ENCODE assay signal across 2 cellular contexts in the genomic region with DNA sequence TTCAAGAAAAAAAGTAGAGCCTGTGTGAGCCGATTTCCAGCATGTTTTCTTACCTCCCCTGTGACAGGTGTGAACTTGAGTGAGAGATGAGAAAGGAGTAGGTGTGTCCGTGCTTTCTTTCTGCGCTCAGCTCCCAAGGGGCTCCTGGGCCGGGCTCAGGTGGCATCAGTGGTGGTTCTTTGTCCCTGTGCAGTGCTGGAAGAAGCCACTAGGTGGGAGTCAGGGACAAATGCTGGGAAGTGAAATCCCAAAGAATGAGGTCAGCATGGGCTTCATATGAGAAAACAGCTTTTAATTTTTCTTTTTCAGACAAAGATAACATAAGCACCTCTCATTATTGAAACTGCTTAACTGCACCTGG.
A peak's percentile ranks its signal among the peaks of the same experiment; 100 is the strongest.
TF ChIP-seq lines count a peak whose summit lies in the region.

No MANE protein-coding gene starts in this region.

TF ChIP-seq in GM23338, 12 proteins besides CTCF, POLR2A, EP300 and RAD21:
- no peak for TF ChIP-seq POLR2AphosphoS5 (IDR thresholded peaks at IDR 0.05; ENCODE audit: low read depth)
- TF ChIP-seq, protein P1, sequence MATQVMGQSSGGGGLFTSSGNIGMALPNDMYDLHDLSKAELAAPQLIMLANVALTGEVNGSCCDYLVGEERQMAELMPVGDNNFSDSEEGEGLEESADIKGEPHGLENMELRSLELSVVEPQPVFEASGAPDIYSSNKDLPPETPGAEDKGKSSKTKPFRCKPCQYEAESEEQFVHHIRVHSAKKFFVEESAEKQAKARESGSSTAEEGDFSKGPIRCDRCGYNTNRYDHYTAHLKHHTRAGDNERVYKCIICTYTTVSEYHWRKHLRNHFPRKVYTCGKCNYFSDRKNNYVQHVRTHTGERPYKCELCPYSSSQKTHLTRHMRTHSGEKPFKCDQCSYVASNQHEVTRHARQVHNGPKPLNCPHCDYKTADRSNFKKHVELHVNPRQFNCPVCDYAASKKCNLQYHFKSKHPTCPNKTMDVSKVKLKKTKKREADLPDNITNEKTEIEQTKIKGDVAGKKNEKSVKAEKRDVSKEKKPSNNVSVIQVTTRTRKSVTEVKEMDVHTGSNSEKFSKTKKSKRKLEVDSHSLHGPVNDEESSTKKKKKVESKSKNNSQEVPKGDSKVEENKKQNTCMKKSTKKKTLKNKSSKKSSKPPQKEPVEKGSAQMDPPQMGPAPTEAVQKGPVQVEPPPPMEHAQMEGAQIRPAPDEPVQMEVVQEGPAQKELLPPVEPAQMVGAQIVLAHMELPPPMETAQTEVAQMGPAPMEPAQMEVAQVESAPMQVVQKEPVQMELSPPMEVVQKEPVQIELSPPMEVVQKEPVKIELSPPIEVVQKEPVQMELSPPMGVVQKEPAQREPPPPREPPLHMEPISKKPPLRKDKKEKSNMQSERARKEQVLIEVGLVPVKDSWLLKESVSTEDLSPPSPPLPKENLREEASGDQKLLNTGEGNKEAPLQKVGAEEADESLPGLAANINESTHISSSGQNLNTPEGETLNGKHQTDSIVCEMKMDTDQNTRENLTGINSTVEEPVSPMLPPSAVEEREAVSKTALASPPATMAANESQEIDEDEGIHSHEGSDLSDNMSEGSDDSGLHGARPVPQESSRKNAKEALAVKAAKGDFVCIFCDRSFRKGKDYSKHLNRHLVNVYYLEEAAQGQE (IDR thresholded peaks at IDR 0.05; ENCODE audit: unreplicated experiment), result no peak

TF ChIP-seq in K562, 482 proteins besides CTCF, POLR2A, EP300 and RAD21 (continues in another document):
- TF ChIP-seq ESRRB (CRISPR knock-in tag; IDR thresholded peaks at IDR 0.05; ENCODE audit: borderline replicate concordance), result no peak
- no peak for TF ChIP-seq SMARCE1 (IDR thresholded peaks at IDR 0.05)
- TF ChIP-seq U2AF2 (optimal IDR thresholded peaks at IDR 0.05; ENCODE audit: low read depth, low read length), result no peak
- TF ChIP-seq RBBP5 (IDR thresholded peaks at IDR 0.05; ENCODE audit: borderline replicate concordance, insufficient read depth, low read length, poor library complexity, severe bottlenecking), result no peak
- no peak for TF ChIP-seq ZNF217 (CRISPR knock-in tag; IDR thresholded peaks at IDR 0.05)
- no peak for TF ChIP-seq NEUROD1 (IDR thresholded peaks at IDR 0.05; ENCODE audit: borderline replicate concordance, low read depth, low read length, partially characterized antibody)
- TF ChIP-seq, protein P2, sequence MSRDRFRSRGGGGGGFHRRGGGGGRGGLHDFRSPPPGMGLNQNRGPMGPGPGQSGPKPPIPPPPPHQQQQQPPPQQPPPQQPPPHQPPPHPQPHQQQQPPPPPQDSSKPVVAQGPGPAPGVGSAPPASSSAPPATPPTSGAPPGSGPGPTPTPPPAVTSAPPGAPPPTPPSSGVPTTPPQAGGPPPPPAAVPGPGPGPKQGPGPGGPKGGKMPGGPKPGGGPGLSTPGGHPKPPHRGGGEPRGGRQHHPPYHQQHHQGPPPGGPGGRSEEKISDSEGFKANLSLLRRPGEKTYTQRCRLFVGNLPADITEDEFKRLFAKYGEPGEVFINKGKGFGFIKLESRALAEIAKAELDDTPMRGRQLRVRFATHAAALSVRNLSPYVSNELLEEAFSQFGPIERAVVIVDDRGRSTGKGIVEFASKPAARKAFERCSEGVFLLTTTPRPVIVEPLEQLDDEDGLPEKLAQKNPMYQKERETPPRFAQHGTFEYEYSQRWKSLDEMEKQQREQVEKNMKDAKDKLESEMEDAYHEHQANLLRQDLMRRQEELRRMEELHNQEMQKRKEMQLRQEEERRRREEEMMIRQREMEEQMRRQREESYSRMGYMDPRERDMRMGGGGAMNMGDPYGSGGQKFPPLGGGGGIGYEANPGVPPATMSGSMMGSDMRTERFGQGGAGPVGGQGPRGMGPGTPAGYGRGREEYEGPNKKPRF (IDR thresholded peaks at IDR 0.05; ENCODE audit: low read depth, low read length), result no peak
- no peak for TF ChIP-seq MTA3 (IDR thresholded peaks at IDR 0.05; ENCODE audit: borderline replicate concordance)
- no peak for TF ChIP-seq NCOR1 (IDR thresholded peaks at IDR 0.05)
- peak; percentile 51 for TF ChIP-seq SMC3 (conservative IDR thresholded peaks at IDR 0.05; ENCODE audit: insufficient read depth, low read depth, low read length)
- TF ChIP-seq ARHGAP35 (IDR thresholded peaks at IDR 0.05; ENCODE audit: partially characterized antibody), result no peak
- TF ChIP-seq, protein P3, sequence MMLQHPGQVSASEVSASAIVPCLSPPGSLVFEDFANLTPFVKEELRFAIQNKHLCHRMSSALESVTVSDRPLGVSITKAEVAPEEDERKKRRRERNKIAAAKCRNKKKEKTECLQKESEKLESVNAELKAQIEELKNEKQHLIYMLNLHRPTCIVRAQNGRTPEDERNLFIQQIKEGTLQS (IDR thresholded peaks at IDR 0.05), result peak; percentile 78
- TF ChIP-seq, protein P3 (CRISPR knock-in tag; conservative IDR thresholded peaks at IDR 0.05), result no peak
- TF ChIP-seq LEF1 (IDR thresholded peaks at IDR 0.05), result no peak
- no peak for TF ChIP-seq CREM (IDR thresholded peaks at IDR 0.05; ENCODE audit: low read depth)
- no peak for TF ChIP-seq ZNF589 (CRISPR knock-in tag; IDR thresholded peaks at IDR 0.05; ENCODE audit: low read depth)
- TF ChIP-seq FOXM1 (IDR thresholded peaks at IDR 0.05; ENCODE audit: low read depth), result no peak
- no peak for TF ChIP-seq FOXM1 (CRISPR knock-in tag; IDR thresholded peaks at IDR 0.05; ENCODE audit: low read depth)
- TF ChIP-seq DIDO1 (tag; IDR thresholded peaks at IDR 0.05; ENCODE audit: low read depth), result no peak
- no peak for TF ChIP-seq TAF15 (IDR thresholded peaks at IDR 0.05; ENCODE audit: low read depth, low read length)
- no peak for TF ChIP-seq CHD1 (IDR thresholded peaks at IDR 0.05; ENCODE audit: low read length)
- TF ChIP-seq SUPT5H (IDR thresholded peaks at IDR 0.05), result no peak
- TF ChIP-seq, protein P4, sequence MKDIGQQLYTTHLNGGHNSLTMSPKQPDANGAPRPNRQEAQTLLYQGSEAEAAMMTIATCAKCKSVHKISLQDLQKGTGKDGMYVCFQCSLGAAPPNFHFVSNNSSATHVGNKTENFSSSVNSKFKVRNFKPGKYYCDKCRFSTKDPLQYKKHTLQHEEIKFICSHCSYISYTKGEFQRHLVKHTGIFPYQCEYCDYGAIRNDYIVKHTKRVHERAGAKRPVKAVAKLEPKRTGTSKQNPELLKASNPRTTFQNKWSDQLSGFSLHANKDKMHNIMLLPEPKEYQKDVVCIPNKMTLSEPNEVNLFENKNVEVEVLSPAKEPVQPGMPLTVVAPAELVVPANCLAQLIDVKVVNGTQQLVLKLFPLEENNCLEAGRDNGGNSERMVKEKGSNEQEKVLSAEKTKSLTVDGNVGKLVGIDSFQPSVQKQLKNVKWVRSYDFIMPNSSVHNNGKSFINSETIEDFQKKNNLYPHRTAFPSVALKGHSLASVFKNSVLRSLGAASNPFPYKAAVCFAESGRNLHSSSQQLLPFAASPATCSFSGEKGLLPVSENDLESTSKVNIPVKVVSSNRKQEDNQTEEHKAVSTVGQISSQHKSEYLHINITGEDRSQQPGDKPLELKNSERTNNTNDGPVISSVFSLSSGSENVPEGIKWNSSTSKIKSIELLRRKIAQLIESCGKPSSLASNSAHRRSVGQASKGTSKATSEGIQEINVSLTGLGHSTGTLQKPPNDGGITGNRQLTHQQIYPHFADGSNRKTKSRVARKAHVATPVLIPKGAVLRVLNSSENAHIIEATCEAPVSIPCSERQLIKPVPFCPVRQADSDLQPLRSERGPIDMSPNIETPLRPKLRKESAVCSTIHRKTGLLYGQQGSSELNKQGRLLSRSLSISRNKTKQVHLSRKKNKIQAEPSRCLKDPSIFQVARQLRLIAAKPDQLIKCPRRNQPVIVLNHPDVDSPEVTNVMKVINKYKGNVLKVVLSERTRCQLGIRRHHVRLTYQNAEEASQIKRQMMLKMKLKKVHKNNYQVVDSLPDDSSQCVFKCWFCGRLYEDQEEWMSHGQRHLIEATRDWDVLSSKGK (CRISPR knock-in tag; IDR thresholded peaks at IDR 0.05), result no peak
- TF ChIP-seq ETV5 (CRISPR knock-in tag; IDR thresholded peaks at IDR 0.05; ENCODE audit: low read depth), result no peak
- TF ChIP-seq JUN (IDR thresholded peaks at IDR 0.05; ENCODE audit: borderline replicate concordance, low read depth, low read length), result 0 out of 2 replicates have a peak, but pooled peaks have one; percentile 44
- TF ChIP-seq JUN (CRISPR knock-in tag; IDR thresholded peaks at IDR 0.05; ENCODE audit: borderline replicate concordance), result no peak
- TF ChIP-seq, protein P5, sequence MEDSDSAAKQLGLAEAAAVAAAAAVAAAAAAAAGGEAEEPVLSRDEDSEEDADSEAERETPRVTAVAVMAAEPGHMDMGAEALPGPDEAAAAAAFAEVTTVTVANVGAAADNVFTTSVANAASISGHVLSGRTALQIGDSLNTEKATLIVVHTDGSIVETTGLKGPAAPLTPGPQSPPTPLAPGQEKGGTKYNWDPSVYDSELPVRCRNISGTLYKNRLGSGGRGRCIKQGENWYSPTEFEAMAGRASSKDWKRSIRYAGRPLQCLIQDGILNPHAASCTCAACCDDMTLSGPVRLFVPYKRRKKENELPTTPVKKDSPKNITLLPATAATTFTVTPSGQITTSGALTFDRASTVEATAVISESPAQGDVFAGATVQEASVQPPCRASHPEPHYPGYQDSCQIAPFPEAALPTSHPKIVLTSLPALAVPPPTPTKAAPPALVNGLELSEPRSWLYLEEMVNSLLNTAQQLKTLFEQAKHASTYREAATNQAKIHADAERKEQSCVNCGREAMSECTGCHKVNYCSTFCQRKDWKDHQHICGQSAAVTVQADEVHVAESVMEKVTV (CRISPR knock-in tag; IDR thresholded peaks at IDR 0.05), result peak; percentile 75
- no peak for TF ChIP-seq GATAD2A (IDR thresholded peaks at IDR 0.05)
- no peak for TF ChIP-seq PTTG1 (tag; IDR thresholded peaks at IDR 0.05; ENCODE audit: low read depth)
- TF ChIP-seq ATF7 (IDR thresholded peaks at IDR 0.05), result peak; percentile 71; the same call in 1 of the 2 replicates
- TF ChIP-seq ZNF324 (CRISPR knock-in tag; IDR thresholded peaks at IDR 0.05), result no peak
- no peak for TF ChIP-seq CCNT2 (IDR thresholded peaks at IDR 0.05; ENCODE audit: borderline replicate concordance, extremely low read depth, insufficient read length, low read depth, low read length)
- TF ChIP-seq ZNF79 (CRISPR knock-in tag; IDR thresholded peaks at IDR 0.05; ENCODE audit: low read depth), result no peak
- TF ChIP-seq, protein P6, sequence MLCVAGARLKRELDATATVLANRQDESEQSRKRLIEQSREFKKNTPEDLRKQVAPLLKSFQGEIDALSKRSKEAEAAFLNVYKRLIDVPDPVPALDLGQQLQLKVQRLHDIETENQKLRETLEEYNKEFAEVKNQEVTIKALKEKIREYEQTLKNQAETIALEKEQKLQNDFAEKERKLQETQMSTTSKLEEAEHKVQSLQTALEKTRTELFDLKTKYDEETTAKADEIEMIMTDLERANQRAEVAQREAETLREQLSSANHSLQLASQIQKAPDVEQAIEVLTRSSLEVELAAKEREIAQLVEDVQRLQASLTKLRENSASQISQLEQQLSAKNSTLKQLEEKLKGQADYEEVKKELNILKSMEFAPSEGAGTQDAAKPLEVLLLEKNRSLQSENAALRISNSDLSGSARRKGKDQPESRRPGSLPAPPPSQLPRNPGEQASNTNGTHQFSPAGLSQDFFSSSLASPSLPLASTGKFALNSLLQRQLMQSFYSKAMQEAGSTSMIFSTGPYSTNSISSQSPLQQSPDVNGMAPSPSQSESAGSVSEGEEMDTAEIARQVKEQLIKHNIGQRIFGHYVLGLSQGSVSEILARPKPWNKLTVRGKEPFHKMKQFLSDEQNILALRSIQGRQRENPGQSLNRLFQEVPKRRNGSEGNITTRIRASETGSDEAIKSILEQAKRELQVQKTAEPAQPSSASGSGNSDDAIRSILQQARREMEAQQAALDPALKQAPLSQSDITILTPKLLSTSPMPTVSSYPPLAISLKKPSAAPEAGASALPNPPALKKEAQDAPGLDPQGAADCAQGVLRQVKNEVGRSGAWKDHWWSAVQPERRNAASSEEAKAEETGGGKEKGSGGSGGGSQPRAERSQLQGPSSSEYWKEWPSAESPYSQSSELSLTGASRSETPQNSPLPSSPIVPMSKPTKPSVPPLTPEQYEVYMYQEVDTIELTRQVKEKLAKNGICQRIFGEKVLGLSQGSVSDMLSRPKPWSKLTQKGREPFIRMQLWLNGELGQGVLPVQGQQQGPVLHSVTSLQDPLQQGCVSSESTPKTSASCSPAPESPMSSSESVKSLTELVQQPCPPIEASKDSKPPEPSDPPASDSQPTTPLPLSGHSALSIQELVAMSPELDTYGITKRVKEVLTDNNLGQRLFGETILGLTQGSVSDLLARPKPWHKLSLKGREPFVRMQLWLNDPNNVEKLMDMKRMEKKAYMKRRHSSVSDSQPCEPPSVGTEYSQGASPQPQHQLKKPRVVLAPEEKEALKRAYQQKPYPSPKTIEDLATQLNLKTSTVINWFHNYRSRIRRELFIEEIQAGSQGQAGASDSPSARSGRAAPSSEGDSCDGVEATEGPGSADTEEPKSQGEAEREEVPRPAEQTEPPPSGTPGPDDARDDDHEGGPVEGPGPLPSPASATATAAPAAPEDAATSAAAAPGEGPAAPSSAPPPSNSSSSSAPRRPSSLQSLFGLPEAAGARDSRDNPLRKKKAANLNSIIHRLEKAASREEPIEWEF (CRISPR knock-in tag; IDR thresholded peaks at IDR 0.05), result no peak
- TF ChIP-seq, protein P7, sequence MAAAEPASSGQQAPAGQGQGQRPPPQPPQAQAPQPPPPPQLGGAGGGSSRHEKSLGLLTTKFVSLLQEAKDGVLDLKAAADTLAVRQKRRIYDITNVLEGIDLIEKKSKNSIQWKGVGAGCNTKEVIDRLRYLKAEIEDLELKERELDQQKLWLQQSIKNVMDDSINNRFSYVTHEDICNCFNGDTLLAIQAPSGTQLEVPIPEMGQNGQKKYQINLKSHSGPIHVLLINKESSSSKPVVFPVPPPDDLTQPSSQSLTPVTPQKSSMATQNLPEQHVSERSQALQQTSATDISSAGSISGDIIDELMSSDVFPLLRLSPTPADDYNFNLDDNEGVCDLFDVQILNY (CRISPR knock-in tag; IDR thresholded peaks at IDR 0.05), result no peak
- TF ChIP-seq KDM2B (CRISPR knock-in tag; IDR thresholded peaks at IDR 0.05), result no peak
- no peak for TF ChIP-seq ZNF561 (CRISPR knock-in tag; conservative IDR thresholded peaks at IDR 0.05)
- TF ChIP-seq, protein P8, sequence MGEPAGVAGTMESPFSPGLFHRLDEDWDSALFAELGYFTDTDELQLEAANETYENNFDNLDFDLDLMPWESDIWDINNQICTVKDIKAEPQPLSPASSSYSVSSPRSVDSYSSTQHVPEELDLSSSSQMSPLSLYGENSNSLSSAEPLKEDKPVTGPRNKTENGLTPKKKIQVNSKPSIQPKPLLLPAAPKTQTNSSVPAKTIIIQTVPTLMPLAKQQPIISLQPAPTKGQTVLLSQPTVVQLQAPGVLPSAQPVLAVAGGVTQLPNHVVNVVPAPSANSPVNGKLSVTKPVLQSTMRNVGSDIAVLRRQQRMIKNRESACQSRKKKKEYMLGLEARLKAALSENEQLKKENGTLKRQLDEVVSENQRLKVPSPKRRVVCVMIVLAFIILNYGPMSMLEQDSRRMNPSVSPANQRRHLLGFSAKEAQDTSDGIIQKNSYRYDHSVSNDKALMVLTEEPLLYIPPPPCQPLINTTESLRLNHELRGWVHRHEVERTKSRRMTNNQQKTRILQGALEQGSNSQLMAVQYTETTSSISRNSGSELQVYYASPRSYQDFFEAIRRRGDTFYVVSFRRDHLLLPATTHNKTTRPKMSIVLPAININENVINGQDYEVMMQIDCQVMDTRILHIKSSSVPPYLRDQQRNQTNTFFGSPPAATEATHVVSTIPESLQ (CRISPR knock-in tag; IDR thresholded peaks at IDR 0.05), result no peak
- TF ChIP-seq ZNF766 (CRISPR knock-in tag; conservative IDR thresholded peaks at IDR 0.05), result no peak
- TF ChIP-seq SP2 (IDR thresholded peaks at IDR 0.05; ENCODE audit: extremely low read depth, low read depth, low read length, poor library complexity, severe bottlenecking), result no peak
